Comparison of ENCODE assay signal across 9 cellular contexts in genomic region chr11:78909386-78909785, GRCh38.
"Had no signal": no experiment of that assay in that cellular context is flagged by ENCODE, and none has a peak within 500 bp of the region (broad histone marks: within the 10 kb centered on the region; RNA-seq: fewer than 3 reads in every experiment).

No MANE protein-coding gene starts in this region.

- ATAC-seq: HCT116, HepG2 had no signal

- H3K4me3 ChIP-seq: GM23248, HAP-1 had no signal

- H3K36me3 ChIP-seq: HAP-1 had no signal

- H3K27ac Mint-ChIP-seq: HFFc6, IgD-negative memory B cell had no signal

- DNase-seq: GM23248, GOT3, H7, HFFc6 had no signal

- H3K9me3 Mint-ChIP-seq: HFFc6 had no signal

- H2AFZ ChIP-seq: GM23248 had no signal

- H3K4me1 Mint-ChIP-seq: IgD-negative memory B cell had no signal

- H3K9ac ChIP-seq: GM23248 had no signal

- H3K36me3 Mint-ChIP-seq: IgD-negative memory B cell had no signal

- H3K4me3 Mint-ChIP-seq: HFFc6, IgD-negative memory B cell had no signal

- H3K9me3 ChIP-seq: HAP-1 had no signal

- H3K27ac ChIP-seq: GM23248, HL-60 had no signal

- H3K4me1 ChIP-seq: HAP-1 had no signal
